In the genomic region with DNA sequence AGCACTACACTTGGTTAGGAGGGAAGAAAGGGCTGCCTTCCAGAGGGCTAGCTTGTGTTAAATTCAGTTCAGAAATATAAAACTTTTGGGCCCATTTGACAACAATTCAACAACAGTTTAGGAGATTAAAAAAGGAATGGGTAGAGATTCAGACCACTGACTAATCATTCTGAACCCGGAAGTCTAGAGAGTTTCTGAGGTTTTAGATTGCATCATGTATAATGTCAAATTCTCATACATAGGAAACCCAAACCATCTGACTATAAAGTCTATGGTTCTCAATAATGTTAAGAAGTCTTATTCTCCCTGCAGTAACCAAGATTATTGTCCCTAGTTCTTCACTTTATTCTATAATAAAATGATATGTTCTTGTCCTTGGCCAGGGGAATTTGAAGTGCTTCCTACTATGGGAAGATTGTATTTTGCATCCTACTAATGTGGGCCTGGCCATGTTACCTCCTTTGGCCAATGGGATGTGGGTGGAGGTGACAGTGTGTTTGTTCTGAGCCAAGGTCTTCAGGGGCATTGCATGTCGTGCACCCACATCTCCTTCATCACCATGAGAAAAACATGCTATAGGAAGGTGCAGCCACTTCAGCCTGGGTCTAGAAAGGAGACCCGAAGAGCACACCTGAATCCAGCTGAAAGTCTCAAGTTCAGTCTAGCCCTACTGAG, we compare ENCODE assay signal across 15 cellular contexts.
DNase-seq lines count a peak whose midpoint lies in the region; ATAC-seq, FAIRE-seq and TF ChIP-seq lines count a peak whose summit lies in the region.
"Had no signal": no experiment of that assay in that cellular context is flagged by ENCODE, and none has a peak within 500 bp of the region (broad histone marks: within the 10 kb centered on the region; RNA-seq: fewer than 3 reads in every experiment).

No MANE protein-coding gene starts in this region.

- H3K9me3 ChIP-seq in K562 (replicated peaks; ENCODE audit: control insufficient read depth, insufficient read depth, low read depth, low read length), result no peaks in the 10 kb centered on the region
- no peaks in the 10 kb centered on the region for H3K9me3 ChIP-seq in OCI-LY7 (ENCODE audit: low read length)
- H3K9me3 ChIP-seq: spleen had no signal

- WGBS in K562 (ENCODE audit: insufficient coverage, low coverage, missing lambda C conversion rate), result 7% methylated on average over 3 of the region's 3 CpGs

- in situ Hi-C loops in K562 (cut with MboI), result no loop called here

- H3K9ac ChIP-seq in KMS-11, result no peak overlapping the region
- no peak overlapping the region for H3K9ac ChIP-seq in K562 (ENCODE audit: insufficient read depth in 1 of 2, low read depth in 2 of 2, low read length in 2 of 2)

- no peak for TF ChIP-seq CTCF in KMS-11 (conservative IDR thresholded peaks at IDR 0.05; ENCODE audit: low read depth, low read length)
- no peak for TF ChIP-seq CTCF in K562 (IDR thresholded peaks at IDR 0.05 in 2 of 3, conservative IDR thresholded peaks at IDR 0.05 in 1 of 3; ENCODE audit: insufficient read depth in 2 of 3, low read depth in 1 of 3, low read length in 3 of 3)
- no peak for TF ChIP-seq CTCF in OCI-LY7 (conservative IDR thresholded peaks at IDR 0.05; ENCODE audit: low read length)

- no peaks in the 10 kb centered on the region for H3K36me3 ChIP-seq in KMS-11 (ENCODE audit: insufficient read depth)
- H3K36me3 ChIP-seq in K562 (ENCODE audit: control insufficient read depth, insufficient read depth, low read length), result no peaks in the 10 kb centered on the region
- no peaks in the 10 kb centered on the region for H3K36me3 ChIP-seq in OCI-LY7 (ENCODE audit: insufficient read depth, low read length)
- H3K36me3 ChIP-seq: spleen had no signal

- FAIRE-seq in K562 (lab: Jason Lieb, UNC), result no peak

- CTCF ChIA-PET in K562 (lab: Yijun Ruan, JAX; ENCODE audit: low intra/inter-chr PET ratio) (no interaction called here), OCI-LY7 (lab: Charles Lee; ENCODE audit: unreplicated experiment) (no interaction called here)

- H3K79me2 ChIP-seq in KMS-11 (ENCODE audit: insufficient read depth, low read depth) (no peaks in the 10 kb centered on the region), K562 (ENCODE audit: control insufficient read depth, insufficient read depth, low read length) (no peaks in the 10 kb centered on the region), OCI-LY7 (ENCODE audit: insufficient read depth, low read depth, low read length) (no peaks in the 10 kb centered on the region)

- no peak for TF ChIP-seq EP300 in K562 (IDR thresholded peaks at IDR 0.05; ENCODE audit: low read length)

- no TSS peak for BruUV-seq in K562 (replicated peaks; lab: Mats Ljungman, UMichigan)
- BruUV-seq in OCI-LY7 (replicated peaks; lab: Mats Ljungman, UMichigan), result no TSS peak

- H3K9me1 ChIP-seq in K562 (ENCODE audit: control insufficient read depth, insufficient read depth, low read length), result no peaks in the 10 kb centered on the region

- peak overlapping the region; percentile 57 for H2AFZ ChIP-seq in KMS-11 (ENCODE audit: low read depth)
- H2AFZ ChIP-seq in K562 (ENCODE audit: low read depth, low read length), result no peak overlapping the region
- H2AFZ ChIP-seq in OCI-LY7 (ENCODE audit: low read length), result no peak overlapping the region

- peak; percentile 81 for ATAC-seq in GM19438 (IDR thresholded peaks at IDR 0.05; ENCODE audit: low read depth, unreplicated experiment)
- ATAC-seq in K562, result no peak
- ATAC-seq: naive thymus-derived CD8-positive, alpha-beta T cell had no signal

- H3K4me3 ChIP-seq in KMS-11 (IDR thresholded peaks at IDR 0.05; ENCODE audit: insufficient read depth, low read depth, low read length) (no peak overlapping the region), K562 (no peak overlapping the region), OCI-LY7 (ENCODE audit: low read depth, low read length, poor library complexity, severe bottlenecking) (no peak overlapping the region)
- H3K4me3 ChIP-seq: spleen had no signal

- intact Hi-C loops in K562 (cut with micrococcal nuclease) (no loop called here), OCI-LY7 (cut with micrococcal nuclease; ENCODE audit: unreplicated experiment) (no loop called here)

- H3K4me1 ChIP-seq in KMS-11 (ENCODE audit: low read depth, poor library complexity, severe bottlenecking) (peaks cover 23% of the 10 kb centered on the region), K562 (replicated peaks in 1 of 2; ENCODE audit: control insufficient read depth in 2 of 2, insufficient read depth in 2 of 2, low read length in 2 of 2) (no peaks in the 10 kb centered on the region), OCI-LY7 (ENCODE audit: insufficient read depth, low read length, poor library complexity, severe bottlenecking) (no peaks in the 10 kb centered on the region)
- H3K4me1 ChIP-seq: spleen had no signal

- H3K4me2 ChIP-seq in KMS-11, result peak overlapping the region; percentile 7
- H3K4me2 ChIP-seq in K562 (ENCODE audit: insufficient read depth, low read length), result no peak overlapping the region
- H3K4me2 ChIP-seq in OCI-LY7 (ENCODE audit: low read length), result no peak overlapping the region

- H4K20me1 ChIP-seq in KMS-11 (ENCODE audit: insufficient read depth), result no peaks in the 10 kb centered on the region
- H4K20me1 ChIP-seq in K562 (replicated peaks; ENCODE audit: control insufficient read depth, insufficient read depth, low read length), result no peaks in the 10 kb centered on the region
- no peaks in the 10 kb centered on the region for H4K20me1 ChIP-seq in OCI-LY7 (ENCODE audit: insufficient read depth, low read length)

- POLR2A ChIA-PET in K562 (lab: Yijun Ruan, JAX), result interaction anchor here (0.7 kb wide), 1 partner anchor 11 kb away, joined by 3 read pairs; no protein-coding TSS in a partner anchor
- POLR2A ChIA-PET in OCI-LY7 (lab: Charles Lee), result interaction anchor here (0.6 to 1.4 kb wide), 2 partner anchors 14 to 43 kb away, joined by 3 to 4 read pairs; no protein-coding TSS in a partner anchor

- H3K27ac ChIP-seq in KMS-11 (peak overlapping the region; percentile 1; the same call in 1 of the 2 replicates), K562 (ENCODE audit: extremely low read depth, low read depth, low read length) (no peak overlapping the region), OCI-LY7 (ENCODE audit: low read depth, low read length, poor library complexity, severe bottlenecking) (no peak overlapping the region)
- H3K27ac ChIP-seq: epithelial cell of prostate, spleen had no signal

- DNase-seq in CD1c-positive myeloid dendritic cell (ENCODE audit: extremely low spot score) (peak; percentile 46), K562 (ENCODE audit: extremely low read depth in 1 of 4, low spot score in 3 of 4) (no peak), OCI-LY7 (ENCODE audit: low spot score) (no peak), NAMALWA (ENCODE audit: low spot score) (no peak), mesenteric fat pad (ENCODE audit: low spot score) (no peak), hepatic stellate cell (ENCODE audit: low spot score) (no peak)
- DNase-seq: islet precursor cell; KG1; naive thymus-derived CD8-positive, alpha-beta T cell; NCI-H510A; spleen; T-cell had no signal

- no peak for TF ChIP-seq POLR2A in K562 (conservative IDR thresholded peaks at IDR 0.05)

- no peaks in the 10 kb centered on the region for H3K9me2 ChIP-seq in OCI-LY7 (ENCODE audit: insufficient read depth, low read length)

- TF ChIP-seq RAD21 in K562 (CRISPR knock-in tag; conservative IDR thresholded peaks at IDR 0.05 in 1 of 2, IDR thresholded peaks at IDR 0.05 in 1 of 2), result no peak

- H3K27me3 ChIP-seq in KMS-11 (ENCODE audit: insufficient read depth, low read depth), result no peaks in the 10 kb centered on the region
- H3K27me3 ChIP-seq in K562 (ENCODE audit: control insufficient read depth in 2 of 2, insufficient read depth in 2 of 2, low read length in 2 of 2), result peaks cover 0 to 3% of the 10 kb centered on the region in 2 experiments; a peak in 1 of 5 replicates
- H3K27me3 ChIP-seq: spleen had no signal

TF ChIP-seq in K562, 482 proteins besides CTCF, POLR2A, EP300 and RAD21 (continues in another document):
- no peak for TF ChIP-seq ZNF253 (CRISPR knock-in tag; conservative IDR thresholded peaks at IDR 0.05)
- no peak for TF ChIP-seq GTF2B (IDR thresholded peaks at IDR 0.05; ENCODE audit: extremely low read depth, insufficient read length)
- TF ChIP-seq BRCA1 (IDR thresholded peaks at IDR 0.05), result no peak
- no peak for TF ChIP-seq BRCA1 (CRISPR knock-in tag; IDR thresholded peaks at IDR 0.05)
- peak; percentile 52; the same call in 1 of the 2 replicates for TF ChIP-seq ZNF766 (CRISPR knock-in tag; conservative IDR thresholded peaks at IDR 0.05)
- no peak for TF ChIP-seq ZNF695 (CRISPR knock-in tag; IDR thresholded peaks at IDR 0.05)
- no peak for TF ChIP-seq SNIP1 (IDR thresholded peaks at IDR 0.05; ENCODE audit: low read depth)
- no peak for TF ChIP-seq CREB5 (CRISPR knock-in tag; IDR thresholded peaks at IDR 0.05)
- no peak for TF ChIP-seq STAT5B (CRISPR knock-in tag; IDR thresholded peaks at IDR 0.05)
